8 cellular contexts compared by ENCODE assay signal in genomic region chr22:50583294-50583865, GRCh38. TPM values are rescaled to one million over a fixed set of nuclear protein-coding genes. Genes with fewer than 3 reads are reported as not detected.
DNase-seq lines count a peak whose midpoint lies in the region; ATAC-seq and TF ChIP-seq lines count a peak whose summit lies in the region.

No MANE protein-coding gene starts in this region.

- H3K9me3 Mint-ChIP-seq in activated CD8-positive, alpha-beta T cell treated with anti-CD3 and anti-CD28 coated beads for 36 hours: no peaks in the 10 kb centered on the region

- H3K36me3 ChIP-seq in skeletal muscle satellite cell (ENCODE audit: insufficient read depth, low read length): peaks cover 7% of the 10 kb centered on the region

- POLR2A ChIA-PET in activated CD8-positive, alpha-beta T cell treated with anti-CD3 and anti-CD28 coated beads for 36 hours (lab: Charles Lee): interaction anchor here (1.1 to 2.8 kb wide), 8 partner anchors 10 to 58 kb away, joined by 3 to 14 read pairs (median 4); partner anchors contain the start of genes ARSA and SCO2

- H3K9me3 ChIP-seq in right cardiac atrium (ENCODE audit: control insufficient read depth, low read length) (no peaks in the 10 kb centered on the region), skeletal muscle satellite cell (replicated peaks; ENCODE audit: low read length) (no peaks in the 10 kb centered on the region)

- no peaks in the 10 kb centered on the region for H3K27me3 ChIP-seq in right cardiac atrium (ENCODE audit: control insufficient read depth, insufficient read depth)
- H3K27me3 ChIP-seq in skeletal muscle satellite cell (ENCODE audit: control insufficient read depth, insufficient read depth, low read length): no peaks in the 10 kb centered on the region

- no peaks in the 10 kb centered on the region for H3K27me3 Mint-ChIP-seq in activated CD8-positive, alpha-beta T cell treated with anti-CD3 and anti-CD28 coated beads for 36 hours

- H3K4me3 Mint-ChIP-seq in activated CD8-positive, alpha-beta T cell treated with anti-CD3 and anti-CD28 coated beads for 36 hours: peak overlapping the region; percentile 92

- peak overlapping the region; percentile 34 for H3K27ac ChIP-seq in right cardiac atrium (ENCODE audit: low read length)

- H3K27ac Mint-ChIP-seq in activated CD8-positive, alpha-beta T cell treated with anti-CD3 and anti-CD28 coated beads for 36 hours: peak overlapping the region; percentile 86

- intact Hi-C loops in activated CD8-positive, alpha-beta T cell treated with anti-CD3 and anti-CD28 coated beads for 36 hours (cut with micrococcal nuclease): loop anchor here (5.0 kb wide), 1 partner anchor 56 kb away; the partner anchor contains the start of gene SCO2
- intact Hi-C loops in right cardiac atrium (cut with DNase I): no loop called here

- peak overlapping the region; percentile 95 for H3K4me2 ChIP-seq in skeletal muscle satellite cell (ENCODE audit: low read length)

- peaks cover 24% of the 10 kb centered on the region for H3K4me1 Mint-ChIP-seq in activated CD8-positive, alpha-beta T cell treated with anti-CD3 and anti-CD28 coated beads for 36 hours (ENCODE audit: low read depth)

- ATAC-seq in HG02885 (IDR thresholded peaks at IDR 0.05; ENCODE audit: poor library complexity, unreplicated experiment) (peak; percentile 27), right cardiac atrium (peak; percentile 35 to 52)
- peak; percentile 4 for ATAC-seq in activated CD8-positive, alpha-beta T cell treated with anti-CD3 and anti-CD28 coated beads for 36 hours

- H3K36me3 Mint-ChIP-seq in activated CD8-positive, alpha-beta T cell treated with anti-CD3 and anti-CD28 coated beads for 36 hours (ENCODE audit: low read depth): peaks cover 25% of the 10 kb centered on the region

- peak overlapping the region; percentile 68 for H3K4me3 ChIP-seq in right cardiac atrium (ENCODE audit: low read length)
- H3K4me3 ChIP-seq in skeletal muscle satellite cell (ENCODE audit: low read length): peak overlapping the region; percentile 85

- peak overlapping the region; percentile 99 for H3K9ac ChIP-seq in skeletal muscle satellite cell (ENCODE audit: low read depth, low read length)

- 6% methylated on average over 37 of the region's 37 CpGs for WGBS in right cardiac atrium

- TF ChIP-seq CTCF in activated CD8-positive, alpha-beta T cell treated with anti-CD3 and anti-CD28 coated beads for 36 hours (IDR thresholded peaks at IDR 0.05): no peak

- peaks cover 7% of the 10 kb centered on the region for H3K4me1 ChIP-seq in right cardiac atrium (ENCODE audit: control insufficient read depth, insufficient read depth, low read length)
- H3K4me1 ChIP-seq in skeletal muscle satellite cell (ENCODE audit: control insufficient read depth, insufficient read depth, low read length): peaks cover 22% of the 10 kb centered on the region

- DNase-seq in NCI-H2227 (lab: John Stamatoyannopoulos, UW; ENCODE audit: unreplicated experiment): peak; percentile 37
- no peak for DNase-seq in NCI-H2227 treated with DMSO at 0.1 percent for 48 hours (lab: John Stamatoyannopoulos, UW)
- no peak for DNase-seq in activated CD8-positive, alpha-beta T cell treated with anti-CD3 and anti-CD28 coated beads for 36 hours
- DNase-seq in right cardiac atrium: peak in 1 of 3 donors; percentile 35
- DNase-seq in NCI-H774 (lab: John Stamatoyannopoulos, UW): no peak
- DNase-seq in activated gamma-delta T cell (lab: John Stamatoyannopoulos, UW): no peak

- CTCF ChIA-PET in activated CD8-positive, alpha-beta T cell treated with anti-CD3 and anti-CD28 coated beads for 36 hours (lab: Charles Lee): interaction anchor here (3.0 kb wide), 1 partner anchor 58 kb away, joined by 19 read pairs; the partner anchor contains the start of gene SCO2

RNA-seq across cellular contexts. Expression of gene CHKB, which starts 0.7 kb away (rescaled TPM):
- total RNA-seq in activated CD8-positive, alpha-beta T cell treated with anti-CD3 and anti-CD28 coated beads for 36 hours: 10 to 100 TPM; 55.6 to 60.3 TPM
- total RNA-seq in right cardiac atrium: 10 to 100 TPM; 33.9 to 63.4 (median 42.7) TPM
- 44.5 TPM for polyA plus RNA-seq in right cardiac atrium
- 25.1 and 25.6 TPM in 2 replicates for total RNA-seq in skeletal muscle satellite cell (2012; rRNA removed)

RNA-seq across cellular contexts. Expression of gene CPT1B, which starts 5.2 kb away (rescaled TPM):
- 10 to 100 TPM; 42.9 to 43.7 TPM for total RNA-seq in activated CD8-positive, alpha-beta T cell treated with anti-CD3 and anti-CD28 coated beads for 36 hours
- total RNA-seq in right cardiac atrium: 100 to 1,000 TPM; 236 to 290 (median 263) TPM
- 217 TPM for polyA plus RNA-seq in right cardiac atrium
- total RNA-seq in skeletal muscle satellite cell (2012; rRNA removed): under 0.01 and 1.3 TPM in 2 replicates

RNA-seq across cellular contexts. Expression of gene MAPK8IP2, which starts 17.2 kb away (rescaled TPM):
- under 1 TPM; 0.11 TPM for total RNA-seq in activated CD8-positive, alpha-beta T cell treated with anti-CD3 and anti-CD28 coated beads for 36 hours
- total RNA-seq in right cardiac atrium: under 1 TPM; 0.28 to 0.47 (median 0.38) TPM
- 0.57 TPM for polyA plus RNA-seq in right cardiac atrium
- 0.25 TPM in 1 of 2 replicates, not detected in the other for total RNA-seq in skeletal muscle satellite cell (2012; rRNA removed)

RNA-seq across cellular contexts. Expression of gene SYCE3, which starts 20.7 kb away (rescaled TPM):
- total RNA-seq in activated CD8-positive, alpha-beta T cell treated with anti-CD3 and anti-CD28 coated beads for 36 hours: not detected
- total RNA-seq in right cardiac atrium: not detected
- polyA plus RNA-seq in right cardiac atrium: not detected
- not detected in 2 replicates for total RNA-seq in skeletal muscle satellite cell (2012; rRNA removed)

RNA-seq across cellular contexts. Expression of gene KLHDC7B, which starts 37.7 kb away (rescaled TPM):
- total RNA-seq in activated CD8-positive, alpha-beta T cell treated with anti-CD3 and anti-CD28 coated beads for 36 hours: 1 to 10 TPM; 5.8 to 6.8 TPM
- total RNA-seq in right cardiac atrium: under 1 TPM in 3 of 4 donors, not detected in 1; 0.08 to 0.14 (median 0.09) TPM
- polyA plus RNA-seq in right cardiac atrium: not detected
- under 0.01 TPM in 2 replicates for total RNA-seq in skeletal muscle satellite cell (2012; rRNA removed)

Comparison
In these comparisons a context has a peak if more than half of its experiments do, and no peak if none do; other contexts are left out.
1. RNA of gene CPT1B, which starts 5.2 kb away (total RNA-seq): 236 to 290 TPM in right cardiac atrium; 42.9 to 43.7 TPM in activated CD8-positive, alpha-beta T cell treated with anti-CD3 and anti-CD28 coated beads for 36 hours; every median in the first group is over 4 times any median in the second.
2. Peak in every context shown above with its lines, with median percentiles within 50 percentile points of each other: ATAC-seq.